ENCODE assay signal across 24 cellular contexts in genomic region chr9:107138261-107138992, GRCh38.
A peak's percentile ranks its signal among the peaks of the same experiment; 100 is the strongest.
DNase-seq lines count a peak whose midpoint lies in the region; ATAC-seq and TF ChIP-seq lines count a peak whose summit lies in the region.
"Had no signal": no experiment of that assay in that cellular context is flagged by ENCODE, and none has a peak within 500 bp of the region (broad histone marks: within the 10 kb centered on the region; RNA-seq: fewer than 3 reads in every experiment).

No MANE protein-coding gene starts in this region.

- no peaks in the 10 kb centered on the region for H3K36me3 Mint-ChIP-seq in endodermal cell (ENCODE audit: low read depth)
- H3K36me3 Mint-ChIP-seq: activated CD8-positive, alpha-beta memory T cell treated with anti-CD3 and anti-CD28 coated beads, Interleukin-2, amount 10 ng/mL, durations not matched to agents 7 days and 5 days; IgD-negative memory B cell; natural killer cell treated with Interleukin-12 subunit alpha and Interleukin-12 subunit beta and Interleukin-15 and Interleukin-18, amount 100 ng/mL, for 72 hours had no signal

- H3K36me3 ChIP-seq in endodermal cell (ENCODE audit: control insufficient read depth, insufficient read depth, low read length) (no peaks in the 10 kb centered on the region), right lobe of liver (no peaks in the 10 kb centered on the region), thoracic aorta (no peaks in the 10 kb centered on the region)
- H3K36me3 ChIP-seq: BLaER1, breast epithelium, ovary, sigmoid colon, tibial artery had no signal

- no peak overlapping the region for H3K4me3 ChIP-seq in endodermal cell (ENCODE audit: low read length)
- no peak overlapping the region for H3K4me3 ChIP-seq in right lobe of liver
- H3K4me3 ChIP-seq in thoracic aorta: peak overlapping the region; percentile 45
- H3K4me3 ChIP-seq: BLaER1, breast epithelium, ovary, sigmoid colon, tibial artery had no signal

- no peaks in the 10 kb centered on the region for H3K27me3 ChIP-seq in endodermal cell (ENCODE audit: control insufficient read depth, insufficient read depth, low read length, poor library complexity, severe bottlenecking)
- H3K27me3 ChIP-seq in right lobe of liver: no peaks in the 10 kb centered on the region
- H3K27me3 ChIP-seq in thoracic aorta (replicated peaks; ENCODE audit: insufficient read depth): no peaks in the 10 kb centered on the region
- H3K27me3 ChIP-seq: BLaER1, breast epithelium, ovary, sigmoid colon, tibial artery had no signal

- intact Hi-C loops in right lobe of liver (cut with DNase I): no loop called here

- DNase-seq in NCI-H226: peak; percentile 14
- peak; percentile 51 for DNase-seq in endodermal cell
- peak; percentile 51 to 86 (median 75) for DNase-seq in right lobe of liver
- DNase-seq in thoracic aorta (ENCODE audit: low spot score): no peak
- DNase-seq in erythroblast (lab: John Stamatoyannopoulos, UW): no peak
- DNase-seq: activated CD4-positive, CD25-positive, alpha-beta regulatory T cell; activated CD8-positive, alpha-beta memory T cell treated with anti-CD3 and anti-CD28 coated beads, Interleukin-2, amount 10 ng/mL, durations not matched to agents 7 days and 5 days; activated naive CD4-positive, alpha-beta T cell treated with Interleukin-2 at 50 U/mL for 16 hours; DMS153; effector memory CD4-positive, alpha-beta T cell; GDM1; NCI-H1105; NCI-H1930; ovary; sigmoid colon had no signal

- no peak overlapping the region for H3K27ac Mint-ChIP-seq in endodermal cell
- H3K27ac Mint-ChIP-seq: activated CD8-positive, alpha-beta memory T cell treated with anti-CD3 and anti-CD28 coated beads, Interleukin-2, amount 10 ng/mL, durations not matched to agents 7 days and 5 days; activated T-cell treated with anti-CD3 and anti-CD28 coated beads, Interleukin-2, amount 50 U/mL, for 72 hours; natural killer cell treated with Interleukin-12 subunit alpha and Interleukin-12 subunit beta and Interleukin-15 and Interleukin-18, amount 100 ng/mL, for 72 hours; stimulated activated naive CD8-positive, alpha-beta T cell treated with anti-CD3 and anti-CD28 coated beads, Interleukin-15, Interleukin-2, amounts not matched to agents 100 ng/mL and 50 ng/mL, for 24 hours had no signal

- WGBS in endodermal cell (ENCODE audit: insufficient coverage in 1 of 2, insufficient read length in 1 of 2), 2 experiments: 84 to 93% methylated on average over 3 to 5 of the region's 5 CpGs
- 20% methylated on average over 3 of the region's 5 CpGs for WGBS in right lobe of liver (ENCODE audit: insufficient coverage, low coverage, low lambda C conversion rate, missing lambda C conversion rate)

- no peak overlapping the region for H3K4me3 Mint-ChIP-seq in endodermal cell
- H3K4me3 Mint-ChIP-seq: activated CD8-positive, alpha-beta memory T cell treated with anti-CD3 and anti-CD28 coated beads, Interleukin-2, amount 10 ng/mL, durations not matched to agents 7 days and 5 days; activated T-cell treated with anti-CD3 and anti-CD28 coated beads, Interleukin-2, amount 50 U/mL, for 72 hours; IgD-negative memory B cell; natural killer cell treated with Interleukin-12 subunit alpha and Interleukin-12 subunit beta and Interleukin-15 and Interleukin-18, amount 100 ng/mL, for 72 hours; stimulated activated naive CD8-positive, alpha-beta T cell treated with anti-CD3 and anti-CD28 coated beads, Interleukin-15, Interleukin-2, amounts not matched to agents 100 ng/mL and 50 ng/mL, for 24 hours had no signal

- peaks cover 11% of the 10 kb centered on the region for H3K4me1 Mint-ChIP-seq in endodermal cell
- H3K4me1 Mint-ChIP-seq: activated CD8-positive, alpha-beta memory T cell treated with anti-CD3 and anti-CD28 coated beads, Interleukin-2, amount 10 ng/mL, durations not matched to agents 7 days and 5 days; IgD-negative memory B cell had no signal

- no peaks in the 10 kb centered on the region for H3K9me3 Mint-ChIP-seq in endodermal cell
- H3K9me3 Mint-ChIP-seq: activated T-cell treated with anti-CD3 and anti-CD28 coated beads, Interleukin-2, amount 50 U/mL, for 72 hours; IgD-negative memory B cell; natural killer cell treated with Interleukin-12 subunit alpha and Interleukin-12 subunit beta and Interleukin-15 and Interleukin-18, amount 100 ng/mL, for 72 hours; stimulated activated naive CD8-positive, alpha-beta T cell treated with anti-CD3 and anti-CD28 coated beads, Interleukin-15, Interleukin-2, amounts not matched to agents 100 ng/mL and 50 ng/mL, for 24 hours had no signal

- H3K4me1 ChIP-seq in endodermal cell (ENCODE audit: control insufficient read depth, insufficient read depth, low read length) (peaks cover 2% of the 10 kb centered on the region), right lobe of liver (peaks cover 0 to 23% (median 8%) of the 10 kb centered on the region in 4 donors), thoracic aorta (ENCODE audit: control insufficient read depth in 1 of 2, low read depth in 2 of 2) (peaks cover 21 to 44% of the 10 kb centered on the region in 2 donors)
- H3K4me1 ChIP-seq: BLaER1 had no signal

- ATAC-seq in right lobe of liver: peak; percentile 93 to 95 (median 94)
- ATAC-seq in thoracic aorta (ENCODE audit: insufficient number of reproducible peaks, low FRiP score, low read depth): peak; percentile 61
- no peak for ATAC-seq in HG02973 (IDR thresholded peaks at IDR 0.05; ENCODE audit: unreplicated experiment)
- ATAC-seq in HG03378 (IDR thresholded peaks at IDR 0.05; ENCODE audit: unreplicated experiment): no peak
- ATAC-seq: activated CD8-positive, alpha-beta memory T cell treated with anti-CD3 and anti-CD28 coated beads, Interleukin-2, amount 10 ng/mL, durations not matched to agents 7 days and 5 days; activated T-cell treated with anti-CD3 and anti-CD28 coated beads, Interleukin-2, amount 50 U/mL, for 72 hours; natural killer cell treated with Interleukin-12 subunit alpha and Interleukin-12 subunit beta and Interleukin-15 and Interleukin-18, amount 100 ng/mL, for 72 hours had no signal

- TF ChIP-seq POLR2A in right lobe of liver (IDR thresholded peaks at IDR 0.05): no peak
- TF ChIP-seq POLR2A in erythroblast (IDR thresholded peaks at IDR 0.05; ENCODE audit: low read length): no peak

- peaks cover 12% of the 10 kb centered on the region for H3K27me3 Mint-ChIP-seq in endodermal cell (ENCODE audit: insufficient read depth)

- H3K27ac ChIP-seq in endodermal cell (ENCODE audit: low read depth, low read length): no peak overlapping the region
- peak overlapping the region; percentile 12 to 49 (median 43) for H3K27ac ChIP-seq in right lobe of liver
- H3K27ac ChIP-seq in thoracic aorta: no peak overlapping the region
- H3K27ac ChIP-seq: BLaER1, breast epithelium, ovary, sigmoid colon, tibial artery had no signal

- H3K9me3 ChIP-seq in endodermal cell (ENCODE audit: control insufficient read depth, low read length) (no peaks in the 10 kb centered on the region), right lobe of liver (no peaks in the 10 kb centered on the region), thoracic aorta (no peaks in the 10 kb centered on the region)
- H3K9me3 ChIP-seq: BLaER1, breast epithelium, ovary, sigmoid colon, tibial artery had no signal

- no peak overlapping the region for H3K9ac ChIP-seq in endodermal cell (ENCODE audit: extremely low read depth, low read length, poor library complexity, severe bottlenecking)
- H3K9ac ChIP-seq: BLaER1 had no signal

- no peak for TF ChIP-seq CTCF in endodermal cell (conservative IDR thresholded peaks at IDR 0.05)
- no peak for TF ChIP-seq CTCF in right lobe of liver (IDR thresholded peaks at IDR 0.05)
- no peak for TF ChIP-seq CTCF in thoracic aorta (IDR thresholded peaks at IDR 0.05)

Comparison
In these comparisons a context has a peak if more than half of its experiments do, and no peak if none do; other contexts are left out.
1. DNase-seq: peak in NCI-H226 (single experiment), endodermal cell (single experiment) and right lobe of liver (3 of 3); none in thoracic aorta (single experiment) and erythroblast (0 of 2).
2. H3K27ac ChIP-seq: peak in right lobe of liver (3 of 3); none in endodermal cell (single experiment) and thoracic aorta (0 of 2).
3. ATAC-seq: peak in right lobe of liver (4 of 4) and thoracic aorta (single experiment); none in HG02973 (single experiment) and HG03378 (single experiment).